Comparison of ENCODE assay signal across 12 cellular contexts in the genomic region with DNA sequence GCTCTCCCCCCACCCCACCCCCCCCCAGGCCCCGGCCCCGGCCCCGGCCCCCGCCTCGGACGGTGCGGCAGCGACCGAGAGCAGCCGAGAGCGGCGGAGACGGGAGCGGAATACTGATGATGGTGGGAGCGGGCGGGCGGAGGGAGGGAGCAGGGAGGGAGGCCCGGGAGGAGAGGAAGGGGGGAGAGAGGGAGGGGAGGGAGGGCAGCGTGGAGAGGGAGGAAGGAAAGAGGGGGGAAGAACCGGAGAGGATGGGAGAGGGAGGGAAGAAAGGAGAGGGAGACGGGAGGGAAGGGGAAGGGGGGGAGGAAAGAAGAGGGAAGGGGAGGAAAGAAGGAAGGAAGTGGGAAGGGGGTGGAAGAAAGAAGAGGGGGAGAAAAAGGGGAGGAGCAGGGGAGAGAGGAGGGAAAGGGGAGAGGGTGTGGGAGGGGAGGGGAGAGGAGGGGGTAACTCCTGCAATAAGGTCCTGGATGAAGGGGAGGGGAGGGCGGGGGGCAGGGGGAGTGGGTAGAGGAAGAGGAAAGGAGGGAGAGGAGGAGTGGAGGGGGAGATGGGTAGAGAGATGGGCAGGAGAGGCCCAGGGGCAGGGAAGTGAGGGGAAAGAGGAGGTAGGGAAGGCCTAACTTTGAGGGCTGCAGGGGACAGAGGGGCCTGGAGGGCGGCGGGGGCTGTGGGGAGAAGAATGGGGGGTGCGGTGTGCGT. TPM values are rescaled to one million over a fixed set of nuclear protein-coding genes. Genes with fewer than 3 reads are reported as not detected.
DNase-seq lines count a peak whose midpoint lies in the region; ATAC-seq and TF ChIP-seq lines count a peak whose summit lies in the region.
"Had no signal": no experiment of that assay in that cellular context is flagged by ENCODE, and none has a peak within 500 bp of the region (broad histone marks: within the 10 kb centered on the region; RNA-seq: fewer than 3 reads in every experiment).

A gene with protein sequence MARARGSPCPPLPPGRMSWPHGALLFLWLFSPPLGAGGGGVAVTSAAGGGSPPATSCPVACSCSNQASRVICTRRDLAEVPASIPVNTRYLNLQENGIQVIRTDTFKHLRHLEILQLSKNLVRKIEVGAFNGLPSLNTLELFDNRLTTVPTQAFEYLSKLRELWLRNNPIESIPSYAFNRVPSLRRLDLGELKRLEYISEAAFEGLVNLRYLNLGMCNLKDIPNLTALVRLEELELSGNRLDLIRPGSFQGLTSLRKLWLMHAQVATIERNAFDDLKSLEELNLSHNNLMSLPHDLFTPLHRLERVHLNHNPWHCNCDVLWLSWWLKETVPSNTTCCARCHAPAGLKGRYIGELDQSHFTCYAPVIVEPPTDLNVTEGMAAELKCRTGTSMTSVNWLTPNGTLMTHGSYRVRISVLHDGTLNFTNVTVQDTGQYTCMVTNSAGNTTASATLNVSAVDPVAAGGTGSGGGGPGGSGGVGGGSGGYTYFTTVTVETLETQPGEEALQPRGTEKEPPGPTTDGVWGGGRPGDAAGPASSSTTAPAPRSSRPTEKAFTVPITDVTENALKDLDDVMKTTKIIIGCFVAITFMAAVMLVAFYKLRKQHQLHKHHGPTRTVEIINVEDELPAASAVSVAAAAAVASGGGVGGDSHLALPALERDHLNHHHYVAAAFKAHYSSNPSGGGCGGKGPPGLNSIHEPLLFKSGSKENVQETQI (minus strand): TSS at position 115 of the 702 bp plus-strand sequence. CDS start 19,597 bp downstream, outside the sequence.

- H3K4me3 ChIP-seq in A673 (ENCODE audit: low read depth, low read length, poor library complexity, severe bottlenecking) (peak within 1 kb of the TSS; percentile 56), HUES48 (ENCODE audit: low read depth, low read length) (peak within 1 kb of the TSS; percentile 56; the same call in 1 of the 2 replicates), coronary artery (peak within 1 kb of the TSS; percentile 54), neural cell (ENCODE audit: low read length) (peak within 1 kb of the TSS; percentile 87), MM.1S (ENCODE audit: low read length) (no peak within 1 kb of the TSS)
- H3K4me3 ChIP-seq: pancreas had no signal

- peak within 1 kb of the TSS; percentile 95 for H3K4me2 ChIP-seq in neural cell (ENCODE audit: low read length)
- H3K4me2 ChIP-seq in MM.1S (ENCODE audit: low read depth, low read length), result no peak within 1 kb of the TSS

- H3F3A ChIP-seq in neural cell (ENCODE audit: insufficient read depth, low read length, poor library complexity, severe bottlenecking) (peaks cover 5% of the 10 kb centered on the region), MM.1S (ENCODE audit: insufficient read depth, low read length) (no peaks in the 10 kb centered on the region)

- no TSS peak for BruUV-seq in A673 (replicated peaks; lab: Mats Ljungman, UMichigan)

- H3K79me2 ChIP-seq in neural cell (replicated peaks; ENCODE audit: insufficient read depth, low read length), result peaks cover 40% of the 10 kb centered on the region
- no peaks in the 10 kb centered on the region for H3K79me2 ChIP-seq in MM.1S (ENCODE audit: low read length)

- no peaks in the 10 kb centered on the region for H3K9me3 ChIP-seq in A673 (ENCODE audit: low read depth, low read length, poor library complexity, severe bottlenecking)
- H3K9me3 ChIP-seq in HUES48 (ENCODE audit: control insufficient read depth, insufficient read depth, low read length), result no peaks in the 10 kb centered on the region
- H3K9me3 ChIP-seq in neural cell (ENCODE audit: low read length), result no peaks in the 10 kb centered on the region
- no peaks in the 10 kb centered on the region for H3K9me3 ChIP-seq in MM.1S (replicated peaks; ENCODE audit: insufficient read depth, low read length)
- H3K9me3 ChIP-seq: pancreas had no signal

- H3K9ac ChIP-seq in HUES48 (ENCODE audit: low read depth, low read length) (no peak within 1 kb of the TSS), neural cell (ENCODE audit: low read length) (peak within 1 kb of the TSS; percentile 84), MM.1S (ENCODE audit: low read length) (no peak within 1 kb of the TSS)

- H3K27ac ChIP-seq in A673 (ENCODE audit: low read depth, low read length, poor library complexity, severe bottlenecking) (no peak within 1 kb of the TSS), HUES48 (ENCODE audit: low read depth, low read length) (no peak within 1 kb of the TSS), coronary artery (no peak within 1 kb of the TSS), neural cell (ENCODE audit: low read length) (peak within 1 kb of the TSS; percentile 81), MM.1S (ENCODE audit: low read length) (no peak within 1 kb of the TSS)
- H3K27ac ChIP-seq: pancreas had no signal

- peak; percentile 70 for DNase-seq in A673 (ENCODE audit: low spot score)
- DNase-seq in coronary artery (ENCODE audit: low spot score), result no peak
- DNase-seq in NCI-H226, result no peak
- no peak for DNase-seq in activated naive CD8-positive, alpha-beta T cell treated with anti-CD3 and anti-CD28 coated beads, Interleukin-2, amount 50 U/mL, for 24 hours
- DNase-seq in MM.1S, result no peak
- DNase-seq: KG1, NCI-H510A treated with DMSO at 0.1 percent for 48 hours, pancreas, T-cell had no signal

- H3K27me3 Mint-ChIP-seq in activated naive CD8-positive, alpha-beta T cell treated with anti-CD3 and anti-CD28 coated beads, Interleukin-2, amount 50 U/mL, for 24 hours, result peaks cover 59% of the 10 kb centered on the region

- ATAC-seq in HG03439 (IDR thresholded peaks at IDR 0.05; ENCODE audit: unreplicated experiment), result no peak
- ATAC-seq in activated naive CD8-positive, alpha-beta T cell treated with anti-CD3 and anti-CD28 coated beads, Interleukin-2, amount 50 U/mL, for 24 hours, result no peak
- ATAC-seq: pancreas, T-cell had no signal

- H3K36me3 ChIP-seq in A673 (ENCODE audit: insufficient read depth, low read length, poor library complexity, severe bottlenecking) (no peaks in the 10 kb centered on the region), HUES48 (ENCODE audit: control insufficient read depth, insufficient read depth, low read length) (no peaks in the 10 kb centered on the region), neural cell (ENCODE audit: insufficient read depth, low read length) (no peaks in the 10 kb centered on the region), MM.1S (replicated peaks; ENCODE audit: insufficient read depth, low read length) (no peaks in the 10 kb centered on the region)
- H3K36me3 ChIP-seq: pancreas had no signal

- H2AFZ ChIP-seq in neural cell (ENCODE audit: low read depth, low read length) (no peak within 1 kb of the TSS), MM.1S (ENCODE audit: low read length) (no peak within 1 kb of the TSS)

- no peaks in the 10 kb centered on the region for H3K9me2 ChIP-seq in neural cell (ENCODE audit: insufficient read depth, low read length)
- H3K9me2 ChIP-seq in MM.1S (replicated peaks; ENCODE audit: insufficient read depth, low read length), result no peaks in the 10 kb centered on the region

- no peak for TF ChIP-seq RAD21 in neural cell (conservative IDR thresholded peaks at IDR 0.05)

- no peaks in the 10 kb centered on the region for H3K9me3 Mint-ChIP-seq in activated naive CD8-positive, alpha-beta T cell treated with anti-CD3 and anti-CD28 coated beads, Interleukin-2, amount 50 U/mL, for 24 hours
- H3K9me3 Mint-ChIP-seq: T-cell had no signal

- peaks cover 19% of the 10 kb centered on the region for H3K4me1 Mint-ChIP-seq in activated naive CD8-positive, alpha-beta T cell treated with anti-CD3 and anti-CD28 coated beads, Interleukin-2, amount 50 U/mL, for 24 hours

- H3K27me3 ChIP-seq in A673 (replicated peaks; ENCODE audit: insufficient read depth, low read depth, low read length, poor library complexity) (peaks cover 4% of the 10 kb centered on the region), HUES48 (ENCODE audit: control insufficient read depth, insufficient read depth, low read length) (peaks cover 40% of the 10 kb centered on the region), neural cell (ENCODE audit: insufficient read depth, low read depth, low read length) (no peaks in the 10 kb centered on the region), MM.1S (replicated peaks; ENCODE audit: insufficient read depth, low read length) (peaks cover 81% of the 10 kb centered on the region)

- H3K4me3 Mint-ChIP-seq in activated naive CD8-positive, alpha-beta T cell treated with anti-CD3 and anti-CD28 coated beads, Interleukin-2, amount 50 U/mL, for 24 hours, result no peak within 1 kb of the TSS

- TF ChIP-seq EP300 in neural cell (conservative IDR thresholded peaks at IDR 0.05; ENCODE audit: poor library complexity, severe bottlenecking), result no peak

- H3K4me1 ChIP-seq in A673 (ENCODE audit: insufficient read depth, low read length, poor library complexity, severe bottlenecking), result peaks cover 14% of the 10 kb centered on the region
- peaks cover 3% of the 10 kb centered on the region; the same call in 1 of the 2 replicates for H3K4me1 ChIP-seq in HUES48 (ENCODE audit: control insufficient read depth, insufficient read depth, low read length)
- H3K4me1 ChIP-seq in MM.1S (ENCODE audit: low read length), result no peaks in the 10 kb centered on the region
- H3K4me1 ChIP-seq: pancreas had no signal

- no peaks in the 10 kb centered on the region for H3K36me3 Mint-ChIP-seq in activated naive CD8-positive, alpha-beta T cell treated with anti-CD3 and anti-CD28 coated beads, Interleukin-2, amount 50 U/mL, for 24 hours (ENCODE audit: low read depth)
- H3K36me3 Mint-ChIP-seq: T-cell had no signal

- intact Hi-C loops in A673 (cut with micrococcal nuclease; ENCODE audit: unreplicated experiment), result no loop called here

- POLR2A ChIA-PET in A673 (lab: Charles Lee; ENCODE audit: low non-redundant PET), result no interaction called here

- CTCF ChIA-PET in A673 (lab: Charles Lee), result no interaction called here

- TF ChIP-seq CTCF in A673 (conservative IDR thresholded peaks at IDR 0.05; ENCODE audit: low read depth, low read length) (no peak), coronary artery (IDR thresholded peaks at IDR 0.05) (no peak), neural cell (IDR thresholded peaks at IDR 0.05; ENCODE audit: poor library complexity, severe bottlenecking) (no peak), MM.1S (IDR thresholded peaks at IDR 0.05; ENCODE audit: low read length) (no peak)

- H3K27ac Mint-ChIP-seq in activated naive CD8-positive, alpha-beta T cell treated with anti-CD3 and anti-CD28 coated beads, Interleukin-2, amount 50 U/mL, for 24 hours, result no peak within 1 kb of the TSS

- H4K20me1 ChIP-seq in neural cell (ENCODE audit: insufficient read depth) (peaks cover 28% of the 10 kb centered on the region), MM.1S (ENCODE audit: insufficient read depth, low read length) (no peaks in the 10 kb centered on the region)

TF ChIP-seq in neural cell, 6 proteins besides CTCF, POLR2A, EP300 and RAD21:
- TF ChIP-seq POLR2AphosphoS5 (IDR thresholded peaks at IDR 0.05), result peak; percentile 82
- TF ChIP-seq SMC3 (conservative IDR thresholded peaks at IDR 0.05; ENCODE audit: poor library complexity), result no peak

RNA-seq across cellular contexts. Expression of the gene that starts here (rescaled TPM):
- 23.1 and 24.9 TPM in 2 replicates for total RNA-seq in A673 (2021)
- 83.1 and 98.9 TPM in 2 replicates for polyA plus RNA-seq in neural cell
- 151 and 186 TPM in 2 replicates for polyA minus RNA-seq in neural cell
- total RNA-seq: T-cell had no signal
